ENCODE assay signal across 8 cellular contexts in the genomic region with DNA sequence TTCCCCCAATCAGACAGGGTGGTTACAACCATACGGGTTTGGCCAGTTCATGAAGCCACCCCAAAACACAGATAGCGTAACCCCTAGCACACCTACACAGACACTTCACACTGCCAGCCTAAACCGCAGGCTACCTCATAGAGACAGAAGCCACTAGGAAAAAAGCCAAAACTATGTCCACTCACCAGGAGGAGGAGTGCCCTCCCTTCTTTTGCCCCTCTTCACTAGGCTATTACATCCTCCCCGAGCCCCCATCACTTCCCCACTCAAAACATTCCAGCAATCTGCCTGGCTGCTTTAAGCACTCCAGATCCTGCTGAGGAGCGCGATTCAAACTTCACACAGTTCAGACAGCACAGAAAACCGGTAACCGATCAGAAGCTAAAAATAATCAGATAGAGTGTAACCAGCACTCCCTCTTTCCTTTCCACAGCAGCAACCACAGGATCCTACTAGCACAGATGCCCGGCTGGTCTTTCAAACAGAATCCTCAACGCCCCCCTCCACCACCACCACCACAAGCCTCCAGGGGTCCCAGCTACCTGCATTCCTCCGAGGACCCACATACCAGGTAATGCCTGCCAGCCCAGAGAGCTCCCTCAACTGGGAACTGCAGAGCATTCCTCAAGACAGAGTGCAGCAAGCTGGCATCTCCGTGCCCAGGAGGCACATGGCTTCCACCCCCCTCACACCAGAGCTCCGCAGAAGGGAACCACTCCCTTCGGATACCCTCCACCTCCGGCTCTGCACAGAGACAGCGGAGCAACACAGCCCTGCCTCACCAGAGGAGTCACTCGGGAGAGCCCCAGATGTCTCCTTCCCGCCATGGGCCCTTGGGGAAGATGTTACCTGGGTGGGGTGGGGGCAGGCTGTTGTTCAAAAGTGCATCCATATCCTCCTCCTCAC. TPM values are rescaled to one million over a fixed set of nuclear protein-coding genes. Genes with fewer than 3 reads are reported as not detected.
DNase-seq lines count a peak whose midpoint lies in the region; ATAC-seq and TF ChIP-seq lines count a peak whose summit lies in the region.

No MANE protein-coding gene starts in this region.

- TF ChIP-seq CTCF in cardiac muscle cell (IDR thresholded peaks at IDR 0.05; ENCODE audit: low read depth, low read length): no peak

- H3K4me3 ChIP-seq in cardiac muscle cell: peak overlapping the region; percentile 64

- H3K27me3 ChIP-seq in cardiac muscle cell: no peaks in the 10 kb centered on the region

- H3K4me1 ChIP-seq in cardiac muscle cell (ENCODE audit: low read depth): peaks cover 30% of the 10 kb centered on the region

- peaks cover 16% of the 10 kb centered on the region for H3K36me3 ChIP-seq in cardiac muscle cell

- intact Hi-C loops in posterior cingulate gyrus (cut with DNase I): loop anchor here (2.0 kb wide), 1 partner anchor 37 kb away; a partner anchor contains a TSS

- ATAC-seq in HG03354 (IDR thresholded peaks at IDR 0.05; ENCODE audit: poor library complexity, severe bottlenecking, unreplicated experiment) (no peak), HG03521 (IDR thresholded peaks at IDR 0.05; ENCODE audit: unreplicated experiment) (no peak), HG02981 (IDR thresholded peaks at IDR 0.05; ENCODE audit: unreplicated experiment) (no peak)

- DNase-seq in D341Med (ENCODE audit: low spot score) (peak; percentile 49), NAMALWA (ENCODE audit: low spot score) (peak; percentile 61), cardiac muscle cell (ENCODE audit: low read depth in 1 of 2, low spot score in 1 of 2) (peak; percentile 25 to 63), posterior cingulate gyrus (peak in 8 of 10 donors; percentile 30 to 92 (median 47))
- DNase-seq in activated naive CD4-positive, alpha-beta T cell treated with anti-CD3 and anti-CD28 coated beads, Interleukin-2, amount 50 U/mL, for 16 hours: peak; percentile 55

- no peaks in the 10 kb centered on the region for H3K9me3 ChIP-seq in cardiac muscle cell (ENCODE audit: low read depth)

- peak overlapping the region; percentile 94 for H3K27ac ChIP-seq in cardiac muscle cell

RNA-seq across cellular contexts. Expression of a gene that starts 1.5 kb away (rescaled TPM):
- total RNA-seq in cardiac muscle cell: 363 and 580 TPM in 2 replicates
- 155 and 204 TPM in 2 replicates for polyA plus RNA-seq in cardiac muscle cell

RNA-seq across cellular contexts. Expression of a gene that starts 30.1 kb away (rescaled TPM):
- total RNA-seq in cardiac muscle cell: 0.07 and 0.71 TPM in 2 replicates
- polyA plus RNA-seq in cardiac muscle cell: 0.10 and 0.78 TPM in 2 replicates

RNA-seq across cellular contexts. Expression of a gene that starts 37.6 kb away (rescaled TPM):
- total RNA-seq in cardiac muscle cell: 20.4 and 45.5 TPM in 2 replicates
- polyA plus RNA-seq in cardiac muscle cell: 36.2 and 38.2 TPM in 2 replicates

RNA-seq across cellular contexts. Expression of a gene that starts 41.6 kb away (rescaled TPM):
- total RNA-seq in cardiac muscle cell: 0.99 and 2.8 TPM in 2 replicates
- 2.6 and 7.0 TPM in 2 replicates for polyA plus RNA-seq in cardiac muscle cell

RNA-seq across cellular contexts. Expression of a gene that starts 49.8 kb away (rescaled TPM):
- 18.0 and 29.0 TPM in 2 replicates for total RNA-seq in cardiac muscle cell
- polyA plus RNA-seq in cardiac muscle cell: 25.4 and 28.4 TPM in 2 replicates
